ENCODE assay signal across 8 cellular contexts in genomic region chr1:198678901-198679329, GRCh38. TPM values are rescaled to one million over a fixed set of nuclear protein-coding genes. Genes with fewer than 3 reads are reported as not detected.
DNase-seq lines count a peak whose midpoint lies in the region; ATAC-seq and TF ChIP-seq lines count a peak whose summit lies in the region.
"Had no signal": no experiment of that assay in that cellular context is flagged by ENCODE, and none has a peak within 500 bp of the region (broad histone marks: within the 10 kb centered on the region; RNA-seq: fewer than 3 reads in every experiment).

No MANE protein-coding gene starts in this region.

- H3K36me3 ChIP-seq in thyroid gland = no peaks in the 10 kb centered on the region
- H3K36me3 ChIP-seq: cardiac muscle cell had no signal

- no peaks in the 10 kb centered on the region for H3K9me3 ChIP-seq in thyroid gland

- H3K4me3 ChIP-seq in thyroid gland (replicated peaks in 1 of 3) = no peak overlapping the region
- H3K4me3 ChIP-seq: cardiac muscle cell had no signal

- H3K27ac Mint-ChIP-seq in activated CD4-positive, alpha-beta memory T cell treated with anti-CD3 and anti-CD28 coated beads for 36 hours = peak overlapping the region; percentile 95

- intact Hi-C loops in activated CD4-positive, alpha-beta memory T cell treated with anti-CD3 and anti-CD28 coated beads for 36 hours (cut with micrococcal nuclease) = loop anchor here (2.0 kb wide), 1 partner anchor 512 kb away; no protein-coding TSS in a partner anchor
- intact Hi-C loops in thyroid gland (cut with DNase I) = no loop called here

- no peak overlapping the region for H3K27ac ChIP-seq in thyroid gland
- H3K27ac ChIP-seq: cardiac muscle cell had no signal

- POLR2A ChIA-PET in activated CD4-positive, alpha-beta memory T cell treated with anti-CD3 and anti-CD28 coated beads for 36 hours (lab: Charles Lee) = interaction anchor here (0.7 to 11.5 kb wide), 12 partner anchors 9 to 156 kb away, joined by 3 to 114 read pairs (median 6); partner anchors contain the start of gene PTPRC

- H3K27me3 ChIP-seq in thyroid gland = no peaks in the 10 kb centered on the region
- H3K27me3 ChIP-seq: cardiac muscle cell had no signal

- H3K4me3 Mint-ChIP-seq in activated CD4-positive, alpha-beta memory T cell treated with anti-CD3 and anti-CD28 coated beads for 36 hours = peak overlapping the region; percentile 83

- peaks cover 88% of the 10 kb centered on the region for H3K4me1 Mint-ChIP-seq in activated CD4-positive, alpha-beta memory T cell treated with anti-CD3 and anti-CD28 coated beads for 36 hours (ENCODE audit: low read depth)

- 90 to 92% methylated on average over 12 of the region's 12 CpGs for WGBS in thyroid gland, 2 donors

- TF ChIP-seq POLR2A in thyroid gland (IDR thresholded peaks at IDR 0.05) = no peak

- DNase-seq in activated CD4-positive, alpha-beta memory T cell treated with anti-CD3 and anti-CD28 coated beads for 36 hours = peak; percentile 47
- peak; percentile 18 for DNase-seq in stimulated activated CD4-positive, alpha-beta T cell treated with anti-CD3 and anti-CD28 coated beads, Interleukin-4, amount 100 ng/mL, for 1 hour
- DNase-seq in thyroid gland (no peak), omental fat pad (ENCODE audit: low spot score) (no peak)

- peak; percentile 26 for ATAC-seq in GM19025 (IDR thresholded peaks at IDR 0.05; ENCODE audit: low read depth, unreplicated experiment)
- peak; percentile 37 for ATAC-seq in HG02759 (IDR thresholded peaks at IDR 0.05; ENCODE audit: unreplicated experiment)
- no peak for ATAC-seq in HG03097 (IDR thresholded peaks at IDR 0.05; ENCODE audit: low FRiP score, unreplicated experiment)
- ATAC-seq in omental fat pad (ENCODE audit: low FRiP score) = no peak

- CTCF ChIA-PET in activated CD4-positive, alpha-beta memory T cell treated with anti-CD3 and anti-CD28 coated beads for 36 hours (lab: Charles Lee) = interaction anchor here (0.7 to 1.7 kb wide), 3 partner anchors 9 to 20 kb away, joined by 3 to 4 read pairs (median 3); no protein-coding TSS in a partner anchor

- no peaks in the 10 kb centered on the region for H3K27me3 Mint-ChIP-seq in activated CD4-positive, alpha-beta memory T cell treated with anti-CD3 and anti-CD28 coated beads for 36 hours

- no peaks in the 10 kb centered on the region for H3K9me3 Mint-ChIP-seq in activated CD4-positive, alpha-beta memory T cell treated with anti-CD3 and anti-CD28 coated beads for 36 hours

- TF ChIP-seq CTCF in thyroid gland (IDR thresholded peaks at IDR 0.05) = no peak
- no peak for TF ChIP-seq CTCF in omental fat pad (IDR thresholded peaks at IDR 0.05)

- peaks cover 58% of the 10 kb centered on the region for H3K36me3 Mint-ChIP-seq in activated CD4-positive, alpha-beta memory T cell treated with anti-CD3 and anti-CD28 coated beads for 36 hours

- H3K4me1 ChIP-seq in thyroid gland = peaks cover 0 to 6% of the 10 kb centered on the region in 2 donors

RNA-seq across cellular contexts. Expression of gene PTPRC, which starts 40.1 kb away (rescaled TPM):
- total RNA-seq in activated CD4-positive, alpha-beta memory T cell treated with anti-CD3 and anti-CD28 coated beads for 36 hours = 100 to 1,000 TPM; 495 to 503 TPM
- total RNA-seq in thyroid gland (10 to 100 TPM; 11.5 to 23.8 (median 16.9) TPM), omental fat pad (100 to 1,000 TPM in 1 of 4 donors, 10 to 100 TPM in 3; 36.5 to 127 (median 67.1) TPM)
- total RNA-seq: cardiac muscle cell had no signal

Comparison
In these comparisons a context has a peak if more than half of its experiments do, and no peak if none do; other contexts are left out.
1. ATAC-seq: peak in GM19025 (single experiment) and HG02759 (single experiment); none in HG03097 (single experiment) and omental fat pad (single experiment).
2. DNase-seq: peak in activated CD4-positive, alpha-beta memory T cell treated with anti-CD3 and anti-CD28 coated beads for 36 hours (single experiment) and stimulated activated CD4-positive, alpha-beta T cell treated with anti-CD3 and anti-CD28 coated beads, Interleukin-4, amount 100 ng/mL, for 1 hour (single experiment); none in thyroid gland (0 of 2) and omental fat pad (single experiment).